Comparison of ENCODE assay signal across 1 cellular context in genomic region chr6:126075335-126076071, GRCh38.
A peak's percentile ranks its signal among the peaks of the same experiment; 100 is the strongest.
TF ChIP-seq lines count a peak whose summit lies in the region.

No MANE protein-coding gene starts in this region.

TF ChIP-seq in K562, 482 proteins besides CTCF, POLR2A, EP300 and RAD21 (continued from another document and continues in another):
- TF ChIP-seq, protein P1, sequence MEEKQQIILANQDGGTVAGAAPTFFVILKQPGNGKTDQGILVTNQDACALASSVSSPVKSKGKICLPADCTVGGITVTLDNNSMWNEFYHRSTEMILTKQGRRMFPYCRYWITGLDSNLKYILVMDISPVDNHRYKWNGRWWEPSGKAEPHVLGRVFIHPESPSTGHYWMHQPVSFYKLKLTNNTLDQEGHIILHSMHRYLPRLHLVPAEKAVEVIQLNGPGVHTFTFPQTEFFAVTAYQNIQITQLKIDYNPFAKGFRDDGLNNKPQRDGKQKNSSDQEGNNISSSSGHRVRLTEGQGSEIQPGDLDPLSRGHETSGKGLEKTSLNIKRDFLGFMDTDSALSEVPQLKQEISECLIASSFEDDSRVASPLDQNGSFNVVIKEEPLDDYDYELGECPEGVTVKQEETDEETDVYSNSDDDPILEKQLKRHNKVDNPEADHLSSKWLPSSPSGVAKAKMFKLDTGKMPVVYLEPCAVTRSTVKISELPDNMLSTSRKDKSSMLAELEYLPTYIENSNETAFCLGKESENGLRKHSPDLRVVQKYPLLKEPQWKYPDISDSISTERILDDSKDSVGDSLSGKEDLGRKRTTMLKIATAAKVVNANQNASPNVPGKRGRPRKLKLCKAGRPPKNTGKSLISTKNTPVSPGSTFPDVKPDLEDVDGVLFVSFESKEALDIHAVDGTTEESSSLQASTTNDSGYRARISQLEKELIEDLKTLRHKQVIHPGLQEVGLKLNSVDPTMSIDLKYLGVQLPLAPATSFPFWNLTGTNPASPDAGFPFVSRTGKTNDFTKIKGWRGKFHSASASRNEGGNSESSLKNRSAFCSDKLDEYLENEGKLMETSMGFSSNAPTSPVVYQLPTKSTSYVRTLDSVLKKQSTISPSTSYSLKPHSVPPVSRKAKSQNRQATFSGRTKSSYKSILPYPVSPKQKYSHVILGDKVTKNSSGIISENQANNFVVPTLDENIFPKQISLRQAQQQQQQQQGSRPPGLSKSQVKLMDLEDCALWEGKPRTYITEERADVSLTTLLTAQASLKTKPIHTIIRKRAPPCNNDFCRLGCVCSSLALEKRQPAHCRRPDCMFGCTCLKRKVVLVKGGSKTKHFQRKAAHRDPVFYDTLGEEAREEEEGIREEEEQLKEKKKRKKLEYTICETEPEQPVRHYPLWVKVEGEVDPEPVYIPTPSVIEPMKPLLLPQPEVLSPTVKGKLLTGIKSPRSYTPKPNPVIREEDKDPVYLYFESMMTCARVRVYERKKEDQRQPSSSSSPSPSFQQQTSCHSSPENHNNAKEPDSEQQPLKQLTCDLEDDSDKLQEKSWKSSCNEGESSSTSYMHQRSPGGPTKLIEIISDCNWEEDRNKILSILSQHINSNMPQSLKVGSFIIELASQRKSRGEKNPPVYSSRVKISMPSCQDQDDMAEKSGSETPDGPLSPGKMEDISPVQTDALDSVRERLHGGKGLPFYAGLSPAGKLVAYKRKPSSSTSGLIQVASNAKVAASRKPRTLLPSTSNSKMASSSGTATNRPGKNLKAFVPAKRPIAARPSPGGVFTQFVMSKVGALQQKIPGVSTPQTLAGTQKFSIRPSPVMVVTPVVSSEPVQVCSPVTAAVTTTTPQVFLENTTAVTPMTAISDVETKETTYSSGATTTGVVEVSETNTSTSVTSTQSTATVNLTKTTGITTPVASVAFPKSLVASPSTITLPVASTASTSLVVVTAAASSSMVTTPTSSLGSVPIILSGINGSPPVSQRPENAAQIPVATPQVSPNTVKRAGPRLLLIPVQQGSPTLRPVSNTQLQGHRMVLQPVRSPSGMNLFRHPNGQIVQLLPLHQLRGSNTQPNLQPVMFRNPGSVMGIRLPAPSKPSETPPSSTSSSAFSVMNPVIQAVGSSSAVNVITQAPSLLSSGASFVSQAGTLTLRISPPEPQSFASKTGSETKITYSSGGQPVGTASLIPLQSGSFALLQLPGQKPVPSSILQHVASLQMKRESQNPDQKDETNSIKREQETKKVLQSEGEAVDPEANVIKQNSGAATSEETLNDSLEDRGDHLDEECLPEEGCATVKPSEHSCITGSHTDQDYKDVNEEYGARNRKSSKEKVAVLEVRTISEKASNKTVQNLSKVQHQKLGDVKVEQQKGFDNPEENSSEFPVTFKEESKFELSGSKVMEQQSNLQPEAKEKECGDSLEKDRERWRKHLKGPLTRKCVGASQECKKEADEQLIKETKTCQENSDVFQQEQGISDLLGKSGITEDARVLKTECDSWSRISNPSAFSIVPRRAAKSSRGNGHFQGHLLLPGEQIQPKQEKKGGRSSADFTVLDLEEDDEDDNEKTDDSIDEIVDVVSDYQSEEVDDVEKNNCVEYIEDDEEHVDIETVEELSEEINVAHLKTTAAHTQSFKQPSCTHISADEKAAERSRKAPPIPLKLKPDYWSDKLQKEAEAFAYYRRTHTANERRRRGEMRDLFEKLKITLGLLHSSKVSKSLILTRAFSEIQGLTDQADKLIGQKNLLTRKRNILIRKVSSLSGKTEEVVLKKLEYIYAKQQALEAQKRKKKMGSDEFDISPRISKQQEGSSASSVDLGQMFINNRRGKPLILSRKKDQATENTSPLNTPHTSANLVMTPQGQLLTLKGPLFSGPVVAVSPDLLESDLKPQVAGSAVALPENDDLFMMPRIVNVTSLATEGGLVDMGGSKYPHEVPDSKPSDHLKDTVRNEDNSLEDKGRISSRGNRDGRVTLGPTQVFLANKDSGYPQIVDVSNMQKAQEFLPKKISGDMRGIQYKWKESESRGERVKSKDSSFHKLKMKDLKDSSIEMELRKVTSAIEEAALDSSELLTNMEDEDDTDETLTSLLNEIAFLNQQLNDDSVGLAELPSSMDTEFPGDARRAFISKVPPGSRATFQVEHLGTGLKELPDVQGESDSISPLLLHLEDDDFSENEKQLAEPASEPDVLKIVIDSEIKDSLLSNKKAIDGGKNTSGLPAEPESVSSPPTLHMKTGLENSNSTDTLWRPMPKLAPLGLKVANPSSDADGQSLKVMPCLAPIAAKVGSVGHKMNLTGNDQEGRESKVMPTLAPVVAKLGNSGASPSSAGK (IDR thresholded peaks at IDR 0.05): peak; percentile 86
- TF ChIP-seq BRF1 (IDR thresholded peaks at IDR 0.05; ENCODE audit: borderline replicate concordance, extremely low read depth, insufficient read length) (no peak), ZBTB9 (CRISPR knock-in tag; IDR thresholded peaks at IDR 0.05) (no peak), FOS (IDR thresholded peaks at IDR 0.05; ENCODE audit: extremely low read depth, insufficient read length) (no peak), TRIM25 (IDR thresholded peaks at IDR 0.05; ENCODE audit: borderline replicate concordance) (no peak), MEF2A (IDR thresholded peaks at IDR 0.05; ENCODE audit: control insufficient read depth, low read depth, low read length) (no peak), ETV5 (CRISPR knock-in tag; IDR thresholded peaks at IDR 0.05; ENCODE audit: low read depth) (no peak), ZNF354B (CRISPR knock-in tag; IDR thresholded peaks at IDR 0.05) (no peak), SUPT5H (IDR thresholded peaks at IDR 0.05) (no peak), TFAM (CRISPR knock-in tag; conservative IDR thresholded peaks at IDR 0.05) (no peak), ZNF766 (CRISPR knock-in tag; conservative IDR thresholded peaks at IDR 0.05) (peak; percentile 77; the same call in 1 of the 2 replicates), CHD2 (IDR thresholded peaks at IDR 0.05; ENCODE audit: low read depth, low read length) (peak; percentile 57; the same call in 1 of the 2 replicates), KLF16 (IDR thresholded peaks at IDR 0.05) (no peak), MAFG (tag; conservative IDR thresholded peaks at IDR 0.05) (no peak), MYBL2 (IDR thresholded peaks at IDR 0.05; ENCODE audit: low read depth) (peak; percentile 45; the same call in 1 of the 2 replicates), MYBL2 (CRISPR knock-in tag; IDR thresholded peaks at IDR 0.05; ENCODE audit: borderline replicate concordance) (no peak), SRSF7 (optimal IDR thresholded peaks at IDR 0.05; ENCODE audit: low read depth, low read length) (no peak), POLR2B (IDR thresholded peaks at IDR 0.05; ENCODE audit: low read depth, partially characterized antibody) (no peak), HNRNPUL1 (IDR thresholded peaks at IDR 0.05; ENCODE audit: low read length) (no peak), ZNF695 (CRISPR knock-in tag; IDR thresholded peaks at IDR 0.05) (no peak), SMARCE1 (IDR thresholded peaks at IDR 0.05) (no peak), ATF7 (IDR thresholded peaks at IDR 0.05) (no peak), ZEB2 (IDR thresholded peaks at IDR 0.05) (no peak), ZNF3 (CRISPR knock-in tag; IDR thresholded peaks at IDR 0.05) (no peak), CREB5 (CRISPR knock-in tag; IDR thresholded peaks at IDR 0.05) (no peak), FOXJ3 (CRISPR knock-in tag; IDR thresholded peaks at IDR 0.05) (no peak), FOXA3 (CRISPR knock-in tag; conservative IDR thresholded peaks at IDR 0.05 in 1 of 2, IDR thresholded peaks at IDR 0.05 in 1 of 2) (no peak), NFIX (CRISPR knock-in tag; IDR thresholded peaks at IDR 0.05; ENCODE audit: low read depth) (no peak), SMAD1 (IDR thresholded peaks at IDR 0.05; ENCODE audit: low read depth, low read length, partially characterized antibody) (no peak), MAFK (IDR thresholded peaks at IDR 0.05; ENCODE audit: low read length) (no peak)
- TF ChIP-seq, protein P2, sequence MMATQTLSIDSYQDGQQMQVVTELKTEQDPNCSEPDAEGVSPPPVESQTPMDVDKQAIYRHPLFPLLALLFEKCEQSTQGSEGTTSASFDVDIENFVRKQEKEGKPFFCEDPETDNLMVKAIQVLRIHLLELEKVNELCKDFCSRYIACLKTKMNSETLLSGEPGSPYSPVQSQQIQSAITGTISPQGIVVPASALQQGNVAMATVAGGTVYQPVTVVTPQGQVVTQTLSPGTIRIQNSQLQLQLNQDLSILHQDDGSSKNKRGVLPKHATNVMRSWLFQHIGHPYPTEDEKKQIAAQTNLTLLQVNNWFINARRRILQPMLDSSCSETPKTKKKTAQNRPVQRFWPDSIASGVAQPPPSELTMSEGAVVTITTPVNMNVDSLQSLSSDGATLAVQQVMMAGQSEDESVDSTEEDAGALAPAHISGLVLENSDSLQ (IDR thresholded peaks at IDR 0.05): peak; percentile 64; the same call in 1 of the 2 replicates
- TF ChIP-seq, protein P3, sequence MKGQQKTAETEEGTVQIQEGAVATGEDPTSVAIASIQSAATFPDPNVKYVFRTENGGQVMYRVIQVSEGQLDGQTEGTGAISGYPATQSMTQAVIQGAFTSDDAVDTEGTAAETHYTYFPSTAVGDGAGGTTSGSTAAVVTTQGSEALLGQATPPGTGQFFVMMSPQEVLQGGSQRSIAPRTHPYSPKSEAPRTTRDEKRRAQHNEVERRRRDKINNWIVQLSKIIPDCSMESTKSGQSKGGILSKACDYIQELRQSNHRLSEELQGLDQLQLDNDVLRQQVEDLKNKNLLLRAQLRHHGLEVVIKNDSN (CRISPR knock-in tag; IDR thresholded peaks at IDR 0.05): peak; percentile 79
- TF ChIP-seq, protein P4, sequence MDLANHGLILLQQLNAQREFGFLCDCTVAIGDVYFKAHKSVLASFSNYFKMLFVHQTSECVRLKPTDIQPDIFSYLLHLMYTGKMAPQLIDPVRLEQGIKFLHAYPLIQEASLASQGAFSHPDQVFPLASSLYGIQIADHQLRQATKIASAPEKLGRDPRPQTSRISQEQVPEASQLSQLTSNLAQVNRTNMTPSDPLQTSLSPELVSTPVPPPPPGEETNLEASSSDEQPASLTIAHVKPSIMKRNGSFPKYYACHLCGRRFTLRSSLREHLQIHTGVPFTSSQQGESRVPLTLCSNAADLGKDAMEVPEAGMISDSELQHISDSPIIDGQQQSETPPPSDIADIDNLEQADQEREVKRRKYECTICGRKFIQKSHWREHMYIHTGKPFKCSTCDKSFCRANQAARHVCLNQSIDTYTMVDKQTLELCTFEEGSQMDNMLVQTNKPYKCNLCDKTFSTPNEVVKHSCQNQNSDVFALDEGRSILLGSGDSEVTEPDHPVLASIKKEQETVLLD (IDR thresholded peaks at IDR 0.05): no peak
- TF ChIP-seq, protein P5, sequence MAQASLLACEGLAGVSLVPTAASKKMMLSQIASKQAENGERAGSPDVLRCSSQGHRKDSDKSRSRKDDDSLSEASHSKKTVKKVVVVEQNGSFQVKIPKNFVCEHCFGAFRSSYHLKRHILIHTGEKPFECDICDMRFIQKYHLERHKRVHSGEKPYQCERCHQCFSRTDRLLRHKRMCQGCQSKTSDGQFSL (CRISPR knock-in tag; IDR thresholded peaks at IDR 0.05): no peak
- TF ChIP-seq, protein P5 (tag; IDR thresholded peaks at IDR 0.05): no peak
- TF ChIP-seq, protein P6, sequence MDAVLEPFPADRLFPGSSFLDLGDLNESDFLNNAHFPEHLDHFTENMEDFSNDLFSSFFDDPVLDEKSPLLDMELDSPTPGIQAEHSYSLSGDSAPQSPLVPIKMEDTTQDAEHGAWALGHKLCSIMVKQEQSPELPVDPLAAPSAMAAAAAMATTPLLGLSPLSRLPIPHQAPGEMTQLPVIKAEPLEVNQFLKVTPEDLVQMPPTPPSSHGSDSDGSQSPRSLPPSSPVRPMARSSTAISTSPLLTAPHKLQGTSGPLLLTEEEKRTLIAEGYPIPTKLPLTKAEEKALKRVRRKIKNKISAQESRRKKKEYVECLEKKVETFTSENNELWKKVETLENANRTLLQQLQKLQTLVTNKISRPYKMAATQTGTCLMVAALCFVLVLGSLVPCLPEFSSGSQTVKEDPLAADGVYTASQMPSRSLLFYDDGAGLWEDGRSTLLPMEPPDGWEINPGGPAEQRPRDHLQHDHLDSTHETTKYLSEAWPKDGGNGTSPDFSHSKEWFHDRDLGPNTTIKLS (IDR thresholded peaks at IDR 0.05; ENCODE audit: borderline replicate concordance, low read depth): peak; percentile 69; the same call in 1 of the 2 replicates
